ENCODE assay signal across 21 cellular contexts in genomic region chr12:120091371-120092090, GRCh38. TPM values are rescaled to one million over a fixed set of nuclear protein-coding genes. Genes with fewer than 3 reads are reported as not detected.
DNase-seq lines count a peak whose midpoint lies in the region; ATAC-seq and TF ChIP-seq lines count a peak whose summit lies in the region.
"Had no signal": no experiment of that assay in that cellular context is flagged by ENCODE, and none has a peak within 500 bp of the region (broad histone marks: within the 10 kb centered on the region; RNA-seq: fewer than 3 reads in every experiment).

No MANE protein-coding gene starts in this region.

- POLR2A ChIA-PET in RWPE1 (lab: Yijun Ruan, JAX; ENCODE audit: low non-redundant PET), result no interaction called here

- no peak overlapping the region for H3K4me3 Mint-ChIP-seq in activated T-cell treated with anti-CD3 and anti-CD28 coated beads, Interleukin-2, amount 50 U/mL, for 72 hours
- no peak overlapping the region for H3K4me3 Mint-ChIP-seq in dendritic cell treated with granulocyte-macrophage colony-stimulating factor and Interleukin-4, amounts not matched to agents 40 ng/mL and 50 ng/mL, for 4 days

- peaks cover 25 to 32% of the 10 kb centered on the region in 2 donors for H3K4me1 ChIP-seq in gastrocnemius medialis
- H3K4me1 ChIP-seq: breast epithelium had no signal

- no peak for TF ChIP-seq POLR2A in gastrocnemius medialis (IDR thresholded peaks at IDR 0.05)

- in situ Hi-C loops in gastrocnemius medialis (cut with MboI; ENCODE audit: low sequenced_read_pairs in 4 of 4), result no loop called here

- no peaks in the 10 kb centered on the region for H3K27me3 ChIP-seq in gastrocnemius medialis
- H3K27me3 ChIP-seq: breast epithelium, sigmoid colon had no signal

- peaks cover 24% of the 10 kb centered on the region for H3K4me1 Mint-ChIP-seq in activated T-cell treated with anti-CD3 and anti-CD28 coated beads, Interleukin-2, amount 50 U/mL, for 72 hours (ENCODE audit: low read depth)
- peaks cover 37% of the 10 kb centered on the region for H3K4me1 Mint-ChIP-seq in dendritic cell treated with granulocyte-macrophage colony-stimulating factor and Interleukin-4, amounts not matched to agents 40 ng/mL and 50 ng/mL, for 4 days (ENCODE audit: low read depth)

- peaks cover 0 to 13% of the 10 kb centered on the region in 2 donors for H3K36me3 ChIP-seq in gastrocnemius medialis
- H3K36me3 ChIP-seq: breast epithelium had no signal

- H3K9me3 Mint-ChIP-seq in activated T-cell treated with anti-CD3 and anti-CD28 coated beads, Interleukin-2, amount 50 U/mL, for 72 hours, result no peaks in the 10 kb centered on the region
- no peaks in the 10 kb centered on the region for H3K9me3 Mint-ChIP-seq in dendritic cell treated with granulocyte-macrophage colony-stimulating factor and Interleukin-4, amounts not matched to agents 40 ng/mL and 50 ng/mL, for 4 days

- intact Hi-C loops in dendritic cell treated with granulocyte-macrophage colony-stimulating factor and Interleukin-4, amounts not matched to agents 40 ng/mL and 50 ng/mL, for 4 days (cut with micrococcal nuclease), result no loop called here
- intact Hi-C loops in gastrocnemius medialis (cut with DNase I; ENCODE audit: low total_unique reads), result no loop called here

- H3K9me3 ChIP-seq in gastrocnemius medialis, result no peaks in the 10 kb centered on the region
- H3K9me3 ChIP-seq: breast epithelium, sigmoid colon had no signal

- peaks cover 8 to 22% of the 10 kb centered on the region in 2 donors for H3K36me3 Mint-ChIP-seq in activated T-cell treated with anti-CD3 and anti-CD28 coated beads, Interleukin-2, amount 50 U/mL, for 72 hours (ENCODE audit: insufficient read depth in 2 of 2)
- H3K36me3 Mint-ChIP-seq in dendritic cell treated with granulocyte-macrophage colony-stimulating factor and Interleukin-4, amounts not matched to agents 40 ng/mL and 50 ng/mL, for 4 days (ENCODE audit: low read depth), result peaks cover 60% of the 10 kb centered on the region

- no peak overlapping the region for H3K4me3 ChIP-seq in gastrocnemius medialis
- H3K4me3 ChIP-seq: breast epithelium, sigmoid colon had no signal

- peak overlapping the region; percentile 38 for H3K27ac Mint-ChIP-seq in activated T-cell treated with anti-CD3 and anti-CD28 coated beads, Interleukin-2, amount 50 U/mL, for 72 hours
- H3K27ac Mint-ChIP-seq in dendritic cell treated with granulocyte-macrophage colony-stimulating factor and Interleukin-4, amounts not matched to agents 40 ng/mL and 50 ng/mL, for 4 days, result peak overlapping the region; percentile 51

- H3K27ac ChIP-seq in RWPE1, result peak overlapping the region; percentile 63
- peak overlapping the region; percentile 39 to 71 (median 59) for H3K27ac ChIP-seq in gastrocnemius medialis
- H3K27ac ChIP-seq: breast epithelium, sigmoid colon had no signal

- H3K27me3 Mint-ChIP-seq in activated T-cell treated with anti-CD3 and anti-CD28 coated beads, Interleukin-2, amount 50 U/mL, for 72 hours (ENCODE audit: low read depth), result no peaks in the 10 kb centered on the region
- peaks cover 5% of the 10 kb centered on the region for H3K27me3 Mint-ChIP-seq in dendritic cell treated with granulocyte-macrophage colony-stimulating factor and Interleukin-4, amounts not matched to agents 40 ng/mL and 50 ng/mL, for 4 days

- CTCF ChIA-PET in RWPE1 (lab: Yijun Ruan, JAX), result interaction anchor here (0.6 kb wide), 1 partner anchor 203 kb away, joined by 6 read pairs; no protein-coding TSS in a partner anchor

- TF ChIP-seq CTCF in RWPE1 (conservative IDR thresholded peaks at IDR 0.05; ENCODE audit: low read depth) (no peak), gastrocnemius medialis (IDR thresholded peaks at IDR 0.05 in 4 of 5, conservative IDR thresholded peaks at IDR 0.05 in 1 of 5) (no peak)

- no peak for ATAC-seq in activated T-cell treated with anti-CD3 and anti-CD28 coated beads, Interleukin-2, amount 50 U/mL, for 72 hours (replicated peaks in 1 of 2)
- ATAC-seq in gastrocnemius medialis, result no peak

- no peak for DNase-seq in activated T-cell treated with anti-CD3 and anti-CD28 coated beads, Interleukin-2, amount 50 U/mL, for 72 hours
- no peak for DNase-seq in activated T-cell treated with anti-CD3 and anti-CD28 coated beads for 4 hours
- no peak for DNase-seq in RWPE1 (ENCODE audit: low spot score)
- DNase-seq in gastrocnemius medialis, result no peak
- DNase-seq in SKM-1 treated with dmso at 0.1 percent for 144 hours (lab: John Stamatoyannopoulos, UW; ENCODE audit: unreplicated experiment), result no peak
- DNase-seq in A172 (ENCODE audit: low spot score), result no peak
- no peak for DNase-seq in dermis blood vessel endothelial cell
- DNase-seq: activated CD4-positive, alpha-beta T cell treated with anti-CD3 and anti-CD28 coated beads, Interleukin-2, amount 50 U/mL, for 1 hour; activated effector memory CD4-positive, alpha-beta T cell treated with Interleukin-2 at 50 U/mL for 16 hours; effector CD8-positive, alpha-beta T cell; foreskin fibroblast; mammary epithelial cell; NCI-H2171; NK-92 treated with Interleukin-12 subunit alpha and Interleukin-12 subunit beta, amount 100 ng/mL, for 24 hours; SHP77; sigmoid colon; stimulated activated CD4-positive, alpha-beta T cell treated with anti-CD3 and anti-CD28 coated beads, Interleukin-4, amount 100 ng/mL, for 24 hours; T1000; trophoblast cell had no signal

RNA-seq across cellular contexts. Expression of gene RAB35, which starts 25.0 kb away (rescaled TPM):
- 10 to 100 TPM; 66.2 to 78.9 TPM for total RNA-seq in activated T-cell treated with anti-CD3 and anti-CD28 coated beads, Interleukin-2, amount 50 U/mL, for 72 hours
- 10 to 100 TPM; 12.3 to 30.7 (median 16.9) TPM for total RNA-seq in gastrocnemius medialis
- 30.0 and 35.5 TPM in 2 replicates for total RNA-seq in A172 (2014; rRNA removed; shearing (Covaris generic))
- total RNA-seq in dermis blood vessel endothelial cell, result 42.0 and 51.6 TPM in 2 replicates
